8 cellular contexts compared by ENCODE assay signal in the genomic region with DNA sequence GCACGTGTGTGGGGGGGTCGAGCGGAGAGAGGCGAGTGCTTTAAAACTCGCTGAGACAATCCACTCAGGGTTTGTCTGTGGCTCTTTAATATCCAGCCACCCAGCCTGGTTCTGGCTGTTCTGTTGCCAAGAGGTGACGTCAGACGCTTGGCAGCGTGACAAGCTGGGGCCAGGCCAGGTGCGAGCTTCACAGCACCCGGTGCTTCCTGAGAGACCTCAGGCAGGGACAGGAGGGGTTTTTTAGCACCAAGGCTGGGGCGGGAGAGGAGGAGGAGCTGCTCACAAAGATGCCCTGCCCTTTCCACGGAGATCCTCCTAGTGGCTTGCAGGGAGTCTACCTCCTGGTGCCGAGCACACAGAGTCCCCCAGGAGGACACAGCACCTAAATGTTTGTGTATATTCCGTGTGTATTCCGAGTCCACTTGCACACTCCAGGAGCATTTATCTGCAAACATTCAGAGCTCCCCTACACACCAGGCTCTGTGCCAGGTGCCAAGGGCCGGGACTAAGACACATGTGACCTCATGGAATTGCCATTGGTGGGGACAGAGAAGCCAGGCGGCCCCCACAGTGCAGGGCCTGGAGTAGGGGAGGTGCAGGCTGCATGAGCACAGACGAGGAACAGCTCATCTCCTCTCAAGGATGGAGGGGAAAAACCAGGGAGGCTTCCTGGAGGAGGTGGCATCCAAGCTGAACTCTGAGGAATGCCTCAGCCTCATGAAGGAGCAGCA.
DNase-seq lines count a peak whose midpoint lies in the region; ATAC-seq and TF ChIP-seq lines count a peak whose summit lies in the region.

No MANE protein-coding gene starts in this region.

- intact Hi-C loops in aorta (cut with DNase I), result no loop called here

- WGBS in aorta, 2 donors, result 14 to 17% methylated on average over 18 of the region's 18 CpGs

- TF ChIP-seq CTCF in GM10248 (IDR thresholded peaks at IDR 0.05; ENCODE audit: control extremely low read depth, extremely low read depth, low read depth, missing control alignments) (no peak), osteoblast (IDR thresholded peaks at IDR 0.05; ENCODE audit: extremely low read depth, low read depth, low read length) (no peak)

- H2AFZ ChIP-seq in osteoblast (ENCODE audit: low read length), result no peak overlapping the region

- H3K27ac ChIP-seq in SJCRH30 (no peak overlapping the region), aorta (ENCODE audit: low read depth in 1 of 2, low read length in 2 of 2) (no peak overlapping the region), osteoblast (ENCODE audit: low read depth, low read length) (no peak overlapping the region)

- H3K27me3 ChIP-seq in SJCRH30, result no peaks in the 10 kb centered on the region; the same call in none of the 2 replicates
- no peaks in the 10 kb centered on the region for H3K27me3 ChIP-seq in aorta (ENCODE audit: control insufficient read depth in 1 of 2, insufficient read depth in 2 of 2, low read length in 1 of 2)
- H3K27me3 ChIP-seq in osteoblast (ENCODE audit: insufficient read depth, low read length), result peaks cover 3% of the 10 kb centered on the region

- no peak overlapping the region for H3K4me3 ChIP-seq in Jurkat, Clone E6-1 (ENCODE audit: low read length)
- H3K4me3 ChIP-seq in SJCRH30 (no peak overlapping the region), aorta (ENCODE audit: low read length in 2 of 2) (no peak overlapping the region), osteoblast (ENCODE audit: insufficient read depth, low read length) (no peak overlapping the region)

- ATAC-seq in aorta (ENCODE audit: low FRiP score) (peak; percentile 12), HG03175 (IDR thresholded peaks at IDR 0.05; ENCODE audit: unreplicated experiment) (no peak)

- H3K4me1 ChIP-seq in SJCRH30 (0 out of 2 replicates have a peak, but pooled peaks cover 2% of the 10 kb centered on the region), aorta (ENCODE audit: control insufficient read depth in 1 of 2, insufficient read depth in 2 of 2, low read length in 2 of 2) (no peaks in the 10 kb centered on the region), osteoblast (ENCODE audit: insufficient read depth, low read length) (no peaks in the 10 kb centered on the region)

- no peaks in the 10 kb centered on the region for H3K79me2 ChIP-seq in osteoblast (ENCODE audit: insufficient read depth, low read length)

- H3K9me3 ChIP-seq in SJCRH30 (replicated peaks) (no peaks in the 10 kb centered on the region), aorta (ENCODE audit: control insufficient read depth, low read length) (no peaks in the 10 kb centered on the region), osteoblast (ENCODE audit: low read depth, low read length) (no peaks in the 10 kb centered on the region)

- peak; percentile 51 for DNase-seq in AG20443 (ENCODE audit: low spot score)
- peak; percentile 73 for DNase-seq in Jurkat, Clone E6-1 (ENCODE audit: low read depth, low spot score)
- DNase-seq in SJCRH30, result peak; percentile 50 to 71
- peak; percentile 50 for DNase-seq in iPS-NIHi11 (ENCODE audit: low spot score)
- no peak for DNase-seq in aorta
- no peak for DNase-seq in GM10248 (ENCODE audit: extremely low spot score)
- no peak for DNase-seq in osteoblast (ENCODE audit: insufficient read length, low spot score, missing footprints)

- no peak overlapping the region for H3K4me2 ChIP-seq in osteoblast (ENCODE audit: insufficient read depth, low read length)

- POLR2A ChIA-PET in GM10248 (lab: Yijun Ruan, JAX), result no interaction called here

- H3K36me3 ChIP-seq in SJCRH30 (no peaks in the 10 kb centered on the region), aorta (ENCODE audit: control insufficient read depth in 1 of 2, insufficient read depth in 2 of 2, low read length in 1 of 2) (no peaks in the 10 kb centered on the region), osteoblast (ENCODE audit: insufficient read depth, low read length) (no peaks in the 10 kb centered on the region)

- no peaks in the 10 kb centered on the region for H4K20me1 ChIP-seq in osteoblast (ENCODE audit: insufficient read depth, low read length)

- CTCF ChIA-PET in GM10248 (lab: Yijun Ruan, JAX), result interaction anchor here (1.3 to 1.7 kb wide), 2 partner anchors 10 to 12 kb away, joined by 5 read pairs; no protein-coding TSS in a partner anchor

Comparison
In these comparisons a context has a peak if more than half of its experiments do, and no peak if none do; other contexts are left out.
1. DNase-seq: peak in AG20443 (single experiment), Jurkat, Clone E6-1 (single experiment), SJCRH30 (2 of 2) and iPS-NIHi11 (single experiment); none in aorta (0 of 2), GM10248 (single experiment) and osteoblast (single experiment).